Comparison of ENCODE assay signal across 9 cellular contexts in genomic region chr14:72515779-72516770, GRCh38.
DNase-seq lines count a peak whose midpoint lies in the region; ATAC-seq, FAIRE-seq and TF ChIP-seq lines count a peak whose summit lies in the region.
"Had no signal": no experiment of that assay in that cellular context is flagged by ENCODE, and none has a peak within 500 bp of the region (broad histone marks: within the 10 kb centered on the region; RNA-seq: fewer than 3 reads in every experiment).

No MANE protein-coding gene starts in this region.

- H3K4me3 ChIP-seq in pancreas, result no peak overlapping the region
- H3K4me3 ChIP-seq: Peyer's patch had no signal

- H3K4me1 ChIP-seq in pancreas, result no peaks in the 10 kb centered on the region

- no peaks in the 10 kb centered on the region for H3K36me3 ChIP-seq in pancreas
- H3K36me3 ChIP-seq: Peyer's patch had no signal

- 53 to 63% methylated on average over 11 of the region's 11 CpGs for WGBS in pancreas, 2 donors

- DNase-seq in NOMO-1 treated with DMSO at 0.1 percent for 48 hours (lab: John Stamatoyannopoulos, UW; ENCODE audit: unreplicated experiment) (peak; percentile 5), NOMO-1 treated with dmso at 0.1 percent for 144 hours (lab: John Stamatoyannopoulos, UW; ENCODE audit: unreplicated experiment) (no peak), NCI-H69 (lab: John Stamatoyannopoulos, UW) (peak; percentile 11), dermis microvascular lymphatic vessel endothelial cell (ENCODE audit: low read depth in 2 of 2) (peak; percentile 30 to 81), pancreas (peak in 2 of 6 donors; percentile 28 to 34), UCSD-AML1 (lab: John Stamatoyannopoulos, UW; ENCODE audit: unreplicated experiment) (no peak), NCI-H2107 (lab: John Stamatoyannopoulos, UW) (no peak), mesenteric fat pad (ENCODE audit: low spot score) (no peak)

- TF ChIP-seq CTCF in pancreas (IDR thresholded peaks at IDR 0.05), result no peak

- H3K9me3 ChIP-seq in pancreas, result no peaks in the 10 kb centered on the region
- H3K9me3 ChIP-seq: Peyer's patch had no signal

- ATAC-seq in pancreas, result peak in 3 of 4 donors; percentile 31 to 51 (median 32)

- no peak for FAIRE-seq in pancreas (lab: Jason Lieb, UNC)

- H3K27ac ChIP-seq in pancreas, result no peak overlapping the region
- H3K27ac ChIP-seq: Peyer's patch had no signal

- H3K27me3 ChIP-seq in pancreas, result peaks cover 0 to 2% (median 0%) of the 10 kb centered on the region in 4 donors
- H3K27me3 ChIP-seq: Peyer's patch had no signal

- intact Hi-C loops in pancreas (cut with DNase I), result loop anchor here (2.0 to 10.0 kb wide), 3 partner anchors 381 to 389 kb away; no protein-coding TSS in a partner anchor

Comparison
In these comparisons a context has a peak if more than half of its experiments do, and no peak if none do; other contexts are left out.
1. DNase-seq: peak in NOMO-1 treated with DMSO at 0.1 percent for 48 hours (single experiment), NCI-H69 (single experiment) and dermis microvascular lymphatic vessel endothelial cell (2 of 2); none in NOMO-1 treated with dmso at 0.1 percent for 144 hours (single experiment), UCSD-AML1 (single experiment), NCI-H2107 (single experiment) and mesenteric fat pad (single experiment).